In genomic region chr2:97645700-97646629, GRCh38 we compare ENCODE assay signal across 1 cellular context.
TF ChIP-seq lines count a peak whose summit lies in the region.

Gene COX5B, plus strand, starts transcription at chr2:97646062. Its CDS starts 25 bp downstream, at chr2:97646087.

TF ChIP-seq in HepG2, 621 proteins besides CTCF, POLR2A, EP300 and RAD21 (continued from another document and continues in another):
- TF ChIP-seq LBX2 (CRISPR knock-in tag; IDR thresholded peaks at IDR 0.05; ENCODE audit: borderline replicate concordance): no peak
- no peak for TF ChIP-seq ZNF569 (CRISPR knock-in tag; IDR thresholded peaks at IDR 0.05; ENCODE audit: borderline replicate concordance)
- no peak for TF ChIP-seq ZNF383 (CRISPR knock-in tag; IDR thresholded peaks at IDR 0.05; ENCODE audit: borderline replicate concordance)
- TF ChIP-seq ZBED4 (CRISPR knock-in tag; IDR thresholded peaks at IDR 0.05; ENCODE audit: borderline replicate concordance): peak; percentile 37; the same call in 1 of the 2 replicates
- TF ChIP-seq ZSCAN22 (CRISPR knock-in tag; IDR thresholded peaks at IDR 0.05): no peak; the same call in 1 of the 2 replicates
- no peak for TF ChIP-seq ZNF484 (CRISPR knock-in tag; IDR thresholded peaks at IDR 0.05; ENCODE audit: borderline replicate concordance, low read depth)
- peak; percentile 78; the same call in 1 of the 2 replicates for TF ChIP-seq FOXC1 (CRISPR knock-in tag; IDR thresholded peaks at IDR 0.05; ENCODE audit: borderline replicate concordance)
- TF ChIP-seq RFX1 (IDR thresholded peaks at IDR 0.05): no peak
- TF ChIP-seq RFXAP (CRISPR knock-in tag; IDR thresholded peaks at IDR 0.05; ENCODE audit: borderline replicate concordance): 0 out of 2 replicates have a peak, but pooled peaks have one; percentile 70
- peak; percentile 44; the same call in 1 of the 2 replicates for TF ChIP-seq CC2D1A (CRISPR knock-in tag; IDR thresholded peaks at IDR 0.05)
- TF ChIP-seq ZNF253 (CRISPR knock-in tag; IDR thresholded peaks at IDR 0.05; ENCODE audit: borderline replicate concordance): peak; percentile 29; the same call in 1 of the 2 replicates
- peak; percentile 38; the same call in 1 of the 2 replicates for TF ChIP-seq AHDC1 (CRISPR knock-in tag; IDR thresholded peaks at IDR 0.05; ENCODE audit: borderline replicate concordance)
- TF ChIP-seq ELF4 (CRISPR knock-in tag; IDR thresholded peaks at IDR 0.05; ENCODE audit: borderline replicate concordance): peak; percentile 89; the same call in 1 of the 2 replicates
- peak; percentile 12; the same call in 1 of the 2 replicates for TF ChIP-seq ZNF331 (CRISPR knock-in tag; IDR thresholded peaks at IDR 0.05)
- no peak for TF ChIP-seq ZNF850 (CRISPR knock-in tag; conservative IDR thresholded peaks at IDR 0.05)
- peak; percentile 90 for TF ChIP-seq ZNF574 (CRISPR knock-in tag; IDR thresholded peaks at IDR 0.05)
- peak; percentile 98 for TF ChIP-seq POLR2AphosphoS5 (IDR thresholded peaks at IDR 0.05; ENCODE audit: low read depth, low read length)
- TF ChIP-seq ZXDC (CRISPR knock-in tag; IDR thresholded peaks at IDR 0.05): peak; percentile 22; the same call in 1 of the 2 replicates
- peak; percentile 81 for TF ChIP-seq ZFP90 (CRISPR knock-in tag; IDR thresholded peaks at IDR 0.05; ENCODE audit: borderline replicate concordance)
- TF ChIP-seq NR2F2 (IDR thresholded peaks at IDR 0.05; ENCODE audit: borderline replicate concordance, low read depth): peak; percentile 40; the same call in 1 of the 2 replicates
- no peak for TF ChIP-seq HOXA9 (CRISPR knock-in tag; IDR thresholded peaks at IDR 0.05; ENCODE audit: borderline replicate concordance)
- TF ChIP-seq CEBPG (CRISPR knock-in tag; IDR thresholded peaks at IDR 0.05): 0 out of 2 replicates have a peak, but pooled peaks have one; percentile 25
- peak; percentile 22; the same call in 1 of the 2 replicates for TF ChIP-seq MLX (CRISPR knock-in tag; IDR thresholded peaks at IDR 0.05)
- TF ChIP-seq FOXM1 (CRISPR knock-in tag; IDR thresholded peaks at IDR 0.05): no peak
- no peak for TF ChIP-seq TSC22D2 (CRISPR knock-in tag; IDR thresholded peaks at IDR 0.05; ENCODE audit: borderline replicate concordance)
- peak; percentile 86 for TF ChIP-seq ZNF446 (CRISPR knock-in tag; IDR thresholded peaks at IDR 0.05)
- TF ChIP-seq ZNF737 (CRISPR knock-in tag; IDR thresholded peaks at IDR 0.05; ENCODE audit: borderline replicate concordance): peak; percentile 81; the same call in 1 of the 2 replicates
- no peak for TF ChIP-seq ZKSCAN1 (IDR thresholded peaks at IDR 0.05; ENCODE audit: low read length)
- no peak for TF ChIP-seq ZNF354B (CRISPR knock-in tag; IDR thresholded peaks at IDR 0.05)
- TF ChIP-seq ZNF329 (CRISPR knock-in tag; IDR thresholded peaks at IDR 0.05; ENCODE audit: low read depth): 0 out of 2 replicates have a peak, but pooled peaks have one; percentile 25
- TF ChIP-seq CREB1 (IDR thresholded peaks at IDR 0.05): no peak
- TF ChIP-seq CREB1 (CRISPR knock-in tag; IDR thresholded peaks at IDR 0.05): peak; percentile 62; the same call in 1 of the 2 replicates
- TF ChIP-seq MAFK (conservative IDR thresholded peaks at IDR 0.05 in 1 of 2, IDR thresholded peaks at IDR 0.05 in 1 of 2; ENCODE audit: low read length in 2 of 2): no peak
- peak; percentile 92 for TF ChIP-seq ZNF350 (CRISPR knock-in tag; IDR thresholded peaks at IDR 0.05; ENCODE audit: borderline replicate concordance, low read depth)
- no peak for TF ChIP-seq JUNB (CRISPR knock-in tag; IDR thresholded peaks at IDR 0.05; ENCODE audit: borderline replicate concordance)
- TF ChIP-seq ZNF33A (CRISPR knock-in tag; IDR thresholded peaks at IDR 0.05; ENCODE audit: borderline replicate concordance): peak; percentile 8; the same call in 1 of the 2 replicates
